17 cellular contexts compared by ENCODE assay signal in the genomic region with DNA sequence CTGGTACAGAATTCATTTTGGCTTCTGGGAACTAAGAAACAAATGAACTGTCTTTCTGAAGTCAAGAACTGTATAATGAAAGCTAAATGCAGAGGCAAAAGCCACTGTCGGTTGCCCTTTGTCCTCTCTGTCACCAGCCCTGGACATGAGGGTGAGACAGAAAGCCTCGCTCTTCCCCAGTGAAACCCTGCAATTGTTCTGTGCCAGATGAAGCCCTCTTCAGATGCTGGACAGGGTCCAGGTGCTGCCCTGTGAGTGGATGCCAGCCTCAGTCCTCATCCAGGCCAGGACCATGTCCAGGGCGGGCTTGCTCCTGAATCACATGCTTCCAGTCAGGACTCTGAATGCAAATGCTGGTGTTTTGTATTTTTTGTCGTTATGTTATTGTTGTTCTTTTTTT.
DNase-seq lines count a peak whose midpoint lies in the region; ATAC-seq and TF ChIP-seq lines count a peak whose summit lies in the region.
"Had no signal": no experiment of that assay in that cellular context is flagged by ENCODE, and none has a peak within 500 bp of the region (broad histone marks: within the 10 kb centered on the region; RNA-seq: fewer than 3 reads in every experiment).

No MANE protein-coding gene starts in this region.

- peaks cover 56% of the 10 kb centered on the region for H3K4me1 ChIP-seq in DND-41 (ENCODE audit: insufficient read depth, low read length)

- intact Hi-C loops in left colon (cut with DNase I, micrococcal nuclease), result no loop called here

- H4K20me1 ChIP-seq in DND-41 (ENCODE audit: insufficient read depth, low read length), result peaks cover 52% of the 10 kb centered on the region

- no peaks in the 10 kb centered on the region for H3K27me3 ChIP-seq in DND-41 (ENCODE audit: insufficient read depth, low read length, poor library complexity)
- H3K27me3 ChIP-seq: testis had no signal

- H3K9me3 ChIP-seq in DND-41 (ENCODE audit: insufficient read depth, low read length, severe bottlenecking), result no peaks in the 10 kb centered on the region
- H3K9me3 ChIP-seq: testis had no signal

- no peak overlapping the region; the same call in 1 of the 2 replicates for H3K9ac ChIP-seq in DND-41 (ENCODE audit: low read depth, low read length)

- peaks cover 53% of the 10 kb centered on the region for H3K36me3 ChIP-seq in DND-41 (ENCODE audit: insufficient read depth, low read length)

- peaks cover 99% of the 10 kb centered on the region for H3K79me2 ChIP-seq in DND-41 (ENCODE audit: insufficient read depth, low read length)

- no peak for TF ChIP-seq CTCF in DND-41 (IDR thresholded peaks at IDR 0.05; ENCODE audit: borderline replicate concordance, extremely low read depth, low read length, poor library complexity, severe bottlenecking)

- ATAC-seq in DND-41 (ENCODE audit: insufficient read depth, low read depth) (no peak), left colon (peak; percentile 39), HG03442 (IDR thresholded peaks at IDR 0.05; ENCODE audit: unreplicated experiment) (no peak), GM19452 (IDR thresholded peaks at IDR 0.05; ENCODE audit: unreplicated experiment) (no peak)

- no peak overlapping the region for H3K4me2 ChIP-seq in DND-41 (ENCODE audit: insufficient read depth, low read length)

- peak overlapping the region; percentile 64 for H3K27ac ChIP-seq in DND-41 (ENCODE audit: low read length)
- H3K27ac ChIP-seq: testis had no signal

- DNase-seq in DND-41 (no peak), NCI-H2196 (lab: John Stamatoyannopoulos, UW; ENCODE audit: unreplicated experiment) (peak; percentile 38), left colon (no peak), putamen (ENCODE audit: low spot score) (peak; percentile 41), COLO668 (lab: John Stamatoyannopoulos, UW; ENCODE audit: unreplicated experiment) (no peak), NCI-H1694 (lab: John Stamatoyannopoulos, UW) (no peak)
- DNase-seq: activated CD4-positive, CD25-positive, alpha-beta regulatory T cell treated with anti-CD3 and anti-CD28 coated beads, Interleukin-2, amount 50 U/mL, for 72 hours; activated naive CD4-positive, alpha-beta T cell treated with anti-CD3 and anti-CD28 coated beads for 36 hours; HCEC 1CT; NCI-H1105; NCI-H2227 treated with DMSO at 0.1 percent for 48 hours; retina; SHP77; stimulated activated CD4-positive, alpha-beta T cell treated with anti-CD3 and anti-CD28 coated beads, Interleukin-1b, Interleukin-23, amount 100 ng/mL, for 48 hours had no signal

- H3K4me3 ChIP-seq in DND-41 (ENCODE audit: low read depth in 1 of 2, low read length in 2 of 2), result no peak overlapping the region
- H3K4me3 ChIP-seq: testis had no signal

- no peak overlapping the region for H2AFZ ChIP-seq in DND-41 (ENCODE audit: low read depth, low read length)

Comparison
In these comparisons a context has a peak if more than half of its experiments do, and no peak if none do; other contexts are left out.
1. DNase-seq: peak in NCI-H2196 (single experiment) and putamen (single experiment); none in DND-41 (single experiment), left colon (0 of 2), COLO668 (single experiment) and NCI-H1694 (single experiment).